8 cellular contexts compared by ENCODE assay signal in genomic region chr1:57424231-57425027, GRCh38. TPM values are rescaled to one million over a fixed set of nuclear protein-coding genes. Genes with fewer than 3 reads are reported as not detected.
DNase-seq lines count a peak whose midpoint lies in the region; ATAC-seq, FAIRE-seq and TF ChIP-seq lines count a peak whose summit lies in the region.

No MANE protein-coding gene starts in this region.

- no peaks in the 10 kb centered on the region for H3K9me3 ChIP-seq in naive thymus-derived CD4-positive, alpha-beta T cell (ENCODE audit: control insufficient read depth in 2 of 3, low read length in 3 of 3)
- H3K9me3 ChIP-seq in CD8-positive, alpha-beta T cell (ENCODE audit: low read length), result no peaks in the 10 kb centered on the region

- TF ChIP-seq CTCF in CD8-positive, alpha-beta T cell (IDR thresholded peaks at IDR 0.05), result no peak

- POLR2A ChIA-PET in naive thymus-derived CD4-positive, alpha-beta T cell (lab: Charles Lee), result no interaction called here
- POLR2A ChIA-PET in CD8-positive, alpha-beta T cell (lab: Charles Lee), result no interaction called here

- peaks cover 52 to 73% (median 63%) of the 10 kb centered on the region in 5 donors for H3K27me3 Mint-ChIP-seq in naive thymus-derived CD4-positive, alpha-beta T cell
- peaks cover 60% of the 10 kb centered on the region for H3K27me3 Mint-ChIP-seq in CD8-positive, alpha-beta T cell (ENCODE audit: low read depth)

- H3K9me3 Mint-ChIP-seq in naive thymus-derived CD4-positive, alpha-beta T cell, result peaks cover 0 to 23% (median 5%) of the 10 kb centered on the region in 11 donors
- no peaks in the 10 kb centered on the region for H3K9me3 Mint-ChIP-seq in CD8-positive, alpha-beta T cell

- no peaks in the 10 kb centered on the region for H3K36me3 Mint-ChIP-seq in naive thymus-derived CD4-positive, alpha-beta T cell
- no peaks in the 10 kb centered on the region for H3K36me3 Mint-ChIP-seq in CD8-positive, alpha-beta T cell

- H3K27ac ChIP-seq in naive thymus-derived CD4-positive, alpha-beta T cell (ENCODE audit: low read depth, low read length), result no peak overlapping the region
- no peak overlapping the region for H3K27ac ChIP-seq in CD8-positive, alpha-beta T cell (ENCODE audit: low read depth, low read length)

- peaks cover 0 to 3% of the 10 kb centered on the region in 2 donors for H3K27me3 ChIP-seq in naive thymus-derived CD4-positive, alpha-beta T cell (ENCODE audit: control insufficient read depth in 2 of 2, insufficient read depth in 2 of 2, low read length in 2 of 2)
- H3K27me3 ChIP-seq in CD8-positive, alpha-beta T cell (ENCODE audit: insufficient read depth, low read length), result peaks cover 12% of the 10 kb centered on the region

- H3K4me3 ChIP-seq in naive thymus-derived CD4-positive, alpha-beta T cell (ENCODE audit: low read length), result no peak overlapping the region
- H3K4me3 ChIP-seq in CD8-positive, alpha-beta T cell (ENCODE audit: low read depth, low read length), result no peak overlapping the region

- H3K4me1 ChIP-seq in naive thymus-derived CD4-positive, alpha-beta T cell (ENCODE audit: control insufficient read depth in 2 of 2, insufficient read depth in 2 of 2, low read length in 2 of 2), result no peaks in the 10 kb centered on the region
- no peaks in the 10 kb centered on the region for H3K4me1 ChIP-seq in CD8-positive, alpha-beta T cell (ENCODE audit: insufficient read depth, low read length)

- no peak overlapping the region for H3K27ac Mint-ChIP-seq in naive thymus-derived CD4-positive, alpha-beta T cell
- H3K27ac Mint-ChIP-seq in CD8-positive, alpha-beta T cell, result no peak overlapping the region

- H3K36me3 ChIP-seq in naive thymus-derived CD4-positive, alpha-beta T cell (ENCODE audit: control insufficient read depth in 2 of 3, insufficient read depth in 3 of 3, low read length in 3 of 3), result no peaks in the 10 kb centered on the region
- no peaks in the 10 kb centered on the region for H3K36me3 ChIP-seq in CD8-positive, alpha-beta T cell (ENCODE audit: insufficient read depth, low read length)

- intact Hi-C loops in naive thymus-derived CD4-positive, alpha-beta T cell (cut with micrococcal nuclease), result no loop called here
- intact Hi-C loops in CD8-positive, alpha-beta T cell (cut with DNase I, micrococcal nuclease), result no loop called here

- no peak for ATAC-seq in naive thymus-derived CD4-positive, alpha-beta T cell
- no peak for ATAC-seq in HG03095 (IDR thresholded peaks at IDR 0.05; ENCODE audit: unreplicated experiment)
- no peak for ATAC-seq in CD8-positive, alpha-beta T cell
- no peak for ATAC-seq in HG03196 (IDR thresholded peaks at IDR 0.05; ENCODE audit: unreplicated experiment)

- peak overlapping the region in 7 of 10 donors; percentile 14 to 57 (median 51) for H3K4me3 Mint-ChIP-seq in naive thymus-derived CD4-positive, alpha-beta T cell
- H3K4me3 Mint-ChIP-seq in CD8-positive, alpha-beta T cell, result no peak overlapping the region

- DNase-seq in GM12892 (ENCODE audit: insufficient read length) (peak; percentile 2), NCI-H524 (lab: John Stamatoyannopoulos, UW) (peak; percentile 38 to 69), erythroblast (lab: John Stamatoyannopoulos, UW) (peak; percentile 1), activated gamma-delta T cell treated with Interleukin-2 at 50 U/mL for 16 hours (no peak)
- DNase-seq in naive thymus-derived CD4-positive, alpha-beta T cell, result no peak
- DNase-seq in CD8-positive, alpha-beta T cell, result no peak

- H3K4me1 Mint-ChIP-seq in naive thymus-derived CD4-positive, alpha-beta T cell, result peaks cover 0 to 21% (median 13%) of the 10 kb centered on the region in 7 donors
- H3K4me1 Mint-ChIP-seq in CD8-positive, alpha-beta T cell (ENCODE audit: low read depth), result peaks cover 4% of the 10 kb centered on the region

- CTCF ChIA-PET in naive thymus-derived CD4-positive, alpha-beta T cell (lab: Charles Lee), result no interaction called here
- CTCF ChIA-PET in CD8-positive, alpha-beta T cell (lab: Charles Lee), result no interaction called here

- FAIRE-seq in GM12892 (lab: Jason Lieb, UNC), result no peak

- no peak for TF ChIP-seq POLR2A in GM12892 (IDR thresholded peaks at IDR 0.05; ENCODE audit: low read depth, low read length)
- no peak for TF ChIP-seq POLR2A in erythroblast (IDR thresholded peaks at IDR 0.05; ENCODE audit: low read length)

RNA-seq across cellular contexts. Expression of gene DAB1, which starts 0.6 kb away (rescaled TPM):
- not detected for polyA plus RNA-seq in GM12892 (2012; ENCODE audit: missing spikeins)
- 1 to 10 TPM in 1 of 5 experiments, under 1 TPM in 4; 0.27 to 1.9 (median 0.48) TPM for total RNA-seq in naive thymus-derived CD4-positive, alpha-beta T cell
- under 1 TPM in 1 of 2 donors, not detected in 1; 0.39 TPM for polyA plus RNA-seq in naive thymus-derived CD4-positive, alpha-beta T cell
- total RNA-seq in CD8-positive, alpha-beta T cell, result under 1 TPM in 1 of 2 experiments, not detected in 1; 0.39 TPM

Comparison
In these comparisons a context has a peak if more than half of its experiments do, and no peak if none do; other contexts are left out.
1. DNase-seq: peak in GM12892 (single experiment), NCI-H524 (2 of 2) and erythroblast (2 of 2); none in naive thymus-derived CD4-positive, alpha-beta T cell (0 of 9), activated gamma-delta T cell treated with Interleukin-2 at 50 U/mL for 16 hours (single experiment) and CD8-positive, alpha-beta T cell (0 of 7).